8 cellular contexts compared by ENCODE assay signal in genomic region chr19:18594096-18594823, GRCh38. TPM values are rescaled to one million over a fixed set of nuclear protein-coding genes. Genes with fewer than 3 reads are reported as not detected.
DNase-seq lines count a peak whose midpoint lies in the region; ATAC-seq and TF ChIP-seq lines count a peak whose summit lies in the region.

No MANE protein-coding gene starts in this region.

- no peaks in the 10 kb centered on the region for H4K20me1 ChIP-seq in MM.1S (ENCODE audit: insufficient read depth, low read length)

- peak overlapping the region; percentile 55 for H3K4me3 Mint-ChIP-seq in T-helper 2 cell treated with Interferon-gamma antibody and Interleukin-4, amounts not matched to agents 5 μg/mL and 100 μg/mL, for 36 hours

- H3K4me1 Mint-ChIP-seq in T-helper 2 cell treated with Interferon-gamma antibody and Interleukin-4, amounts not matched to agents 5 μg/mL and 100 μg/mL, for 36 hours (ENCODE audit: low read depth) = peaks cover 13% of the 10 kb centered on the region

- H3K27ac ChIP-seq in AG04450 (ENCODE audit: low read depth, low read length) (no peak overlapping the region), MM.1S (ENCODE audit: low read length) (no peak overlapping the region)

- no peaks in the 10 kb centered on the region for H3K9me2 ChIP-seq in MM.1S (replicated peaks; ENCODE audit: insufficient read depth, low read length)

- DNase-seq in AG04450 (ENCODE audit: low read depth, low spot score) (no peak), MM.1S (peak; percentile 83), amygdala (lab: John Stamatoyannopoulos, UW) (peak in 38 of 56 donors; percentile 4 to 66 (median 26)), hepatic stellate cell (ENCODE audit: low spot score) (peak; percentile 94), sciatic nerve (ENCODE audit: low spot score) (peak; percentile 86)
- peak; percentile 70 for DNase-seq in T-helper 2 cell treated with Interferon-gamma antibody and Interleukin-4, amounts not matched to agents 5 μg/mL and 100 μg/mL, for 36 hours (ENCODE audit: low spot score)

- ATAC-seq in GM18909 (IDR thresholded peaks at IDR 0.05; ENCODE audit: poor library complexity, unreplicated experiment) (peak; percentile 65), sciatic nerve (peak; percentile 66), GM21528 (IDR thresholded peaks at IDR 0.05; ENCODE audit: low FRiP score, unreplicated experiment) (no peak)

- H3K79me2 ChIP-seq in MM.1S (ENCODE audit: low read length) = peaks cover 16% of the 10 kb centered on the region

- H3K27me3 ChIP-seq in AG04450 (ENCODE audit: control insufficient read depth, insufficient read depth, low read length) (peaks cover under 1% of the 10 kb centered on the region), MM.1S (replicated peaks; ENCODE audit: insufficient read depth, low read length) (peaks cover 23% of the 10 kb centered on the region)

- CTCF ChIA-PET in AG04450 (lab: Charles Lee) = interaction anchor here (0.5 to 2.6 kb wide), 25 partner anchors 9 to 1066 kb away, joined by 3 to 50 read pairs (median 4); partner anchors contain the start of gene UBA52

- POLR2A ChIA-PET in AG04450 (lab: Yijun Ruan, JAX) = interaction anchor here (0.7 to 1.1 kb wide), 2 partner anchors 89 to 253 kb away, joined by 5 to 9 read pairs; partner anchors contain the start of gene CRTC1

- 0 out of 2 replicates have a peak, but pooled peaks cover 7% of the 10 kb centered on the region for H3K36me3 ChIP-seq in MM.1S (replicated peaks; ENCODE audit: insufficient read depth, low read length)

- H3F3A ChIP-seq in MM.1S (ENCODE audit: insufficient read depth, low read length) = peaks cover 10% of the 10 kb centered on the region

- H3K9me3 ChIP-seq in AG04450 (ENCODE audit: control insufficient read depth, insufficient read depth, low read length) (peaks cover 3% of the 10 kb centered on the region; the same call in 1 of the 2 replicates), MM.1S (replicated peaks; ENCODE audit: insufficient read depth, low read length) (no peaks in the 10 kb centered on the region)

- H3K9me3 Mint-ChIP-seq in T-helper 2 cell treated with Interferon-gamma antibody and Interleukin-4, amounts not matched to agents 5 μg/mL and 100 μg/mL, for 36 hours = no peaks in the 10 kb centered on the region

- H3K9ac ChIP-seq in MM.1S (ENCODE audit: low read length) = peak overlapping the region; percentile 38; the same call in 1 of the 2 replicates

- H3K36me3 Mint-ChIP-seq in T-helper 2 cell treated with Interferon-gamma antibody and Interleukin-4, amounts not matched to agents 5 μg/mL and 100 μg/mL, for 36 hours (ENCODE audit: low read depth) = peaks cover 14% of the 10 kb centered on the region

- peak overlapping the region; percentile 99 for H3K4me2 ChIP-seq in MM.1S (ENCODE audit: low read depth, low read length)

- H3K4me3 ChIP-seq in AG04450 (ENCODE audit: low read depth, low read length) (peak overlapping the region; percentile 46), MM.1S (ENCODE audit: low read length) (peak overlapping the region; percentile 55)

- H3K4me1 ChIP-seq in MM.1S (ENCODE audit: low read length) = peaks cover 5% of the 10 kb centered on the region

- peaks cover 17% of the 10 kb centered on the region for H3K27me3 Mint-ChIP-seq in T-helper 2 cell treated with Interferon-gamma antibody and Interleukin-4, amounts not matched to agents 5 μg/mL and 100 μg/mL, for 36 hours (ENCODE audit: low read depth)

- intact Hi-C loops in sciatic nerve (cut with DNase I) = loop anchor here (5.0 to 10.0 kb wide), 2 partner anchors 81 to 253 kb away; no protein-coding TSS in a partner anchor

- H2AFZ ChIP-seq in MM.1S (ENCODE audit: low read length) = peak overlapping the region; percentile 65

- H3K27ac Mint-ChIP-seq in T-helper 2 cell treated with Interferon-gamma antibody and Interleukin-4, amounts not matched to agents 5 μg/mL and 100 μg/mL, for 36 hours = peak overlapping the region; percentile 34

- TF ChIP-seq CTCF in AG04450 (IDR thresholded peaks at IDR 0.05; ENCODE audit: low read depth, low read length) = peak; percentile 69
- peak; percentile 67 for TF ChIP-seq CTCF in MM.1S (IDR thresholded peaks at IDR 0.05; ENCODE audit: low read length)

RNA-seq across cellular contexts. Expression of gene REX1BD, which starts 5.7 kb away (rescaled TPM):
- polyA plus RNA-seq in AG04450 (2011; rRNA removed) = 17.6 TPM in 2 replicates
- 2.6 and 4.2 TPM in 2 replicates for polyA minus RNA-seq in AG04450 (2011; rRNA and poly(A)+ RNA removed)
- total RNA-seq in sciatic nerve = 58.1 TPM

RNA-seq across cellular contexts. Expression of gene CRLF1, which starts 12.3 kb away (rescaled TPM):
- 2.6 and 2.9 TPM in 2 replicates for polyA plus RNA-seq in AG04450 (2011; rRNA removed)
- 1.1 and 3.4 TPM in 2 replicates for polyA minus RNA-seq in AG04450 (2011; rRNA and poly(A)+ RNA removed)
- total RNA-seq in sciatic nerve = 4.5 TPM

RNA-seq across cellular contexts. Expression of gene TMEM59L, which starts 18.4 kb away (rescaled TPM):
- 0.81 and 1.3 TPM in 2 replicates for polyA plus RNA-seq in AG04450 (2011; rRNA removed)
- 0.23 TPM in 1 of 2 replicates, not detected in the other for polyA minus RNA-seq in AG04450 (2011; rRNA and poly(A)+ RNA removed)
- total RNA-seq in sciatic nerve = 1.2 TPM

RNA-seq across cellular contexts. Expression of gene UBA52, which starts 22.6 kb away (rescaled TPM):
- polyA plus RNA-seq in AG04450 (2011; rRNA removed) = 1,723 and 2,315 TPM in 2 replicates
- polyA minus RNA-seq in AG04450 (2011; rRNA and poly(A)+ RNA removed) = 1,114 and 1,571 TPM in 2 replicates
- 779 TPM for total RNA-seq in sciatic nerve

RNA-seq across cellular contexts. Expression of gene KXD1, which starts 36.6 kb away (rescaled TPM):
- 77.3 and 104 TPM in 2 replicates for polyA plus RNA-seq in AG04450 (2011; rRNA removed)
- 99.7 and 168 TPM in 2 replicates for polyA minus RNA-seq in AG04450 (2011; rRNA and poly(A)+ RNA removed)
- 97.2 TPM for total RNA-seq in sciatic nerve
